Comparison of ENCODE assay signal across 25 cellular contexts in the genomic region with DNA sequence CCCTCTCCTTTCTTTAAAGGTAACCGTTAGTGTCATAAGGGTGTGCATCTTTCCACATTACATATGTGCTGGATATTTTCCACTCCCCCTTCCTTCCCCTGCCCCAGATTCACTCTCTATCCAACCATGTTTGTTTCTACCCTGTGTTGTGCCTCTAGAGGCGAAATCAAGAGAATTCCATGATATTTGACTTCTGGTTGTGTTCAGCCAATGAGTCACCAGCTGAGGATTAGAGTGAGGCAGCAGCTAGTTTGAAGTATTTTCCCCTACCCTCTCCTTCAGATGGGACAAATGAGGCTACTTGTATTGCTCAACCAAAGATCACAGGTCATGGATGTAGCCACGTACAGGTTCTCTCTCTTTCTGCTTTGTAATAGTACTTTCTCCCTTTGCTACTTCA. TPM values are rescaled to one million over a fixed set of nuclear protein-coding genes. Genes with fewer than 3 reads are reported as not detected.
A peak's percentile ranks its signal among the peaks of the same experiment; 100 is the strongest.
DNase-seq lines count a peak whose midpoint lies in the region; ATAC-seq and TF ChIP-seq lines count a peak whose summit lies in the region.
"Had no signal": no experiment of that assay in that cellular context is flagged by ENCODE, and none has a peak within 500 bp of the region (broad histone marks: within the 10 kb centered on the region; RNA-seq: fewer than 3 reads in every experiment).

No MANE protein-coding gene starts in this region.

- BruUV-seq in HCT116 (replicated peaks; lab: Mats Ljungman, UMichigan) = no TSS peak

- H3K9ac ChIP-seq in HCT116 (ENCODE audit: low read length) = no peak overlapping the region
- H3K9ac ChIP-seq: BLaER1, KMS-11 had no signal

- TF ChIP-seq POLR2A in HCT116 (IDR thresholded peaks at IDR 0.05; ENCODE audit: borderline replicate concordance, extremely low read depth, insufficient read depth, insufficient read length) (no peak), testis (IDR thresholded peaks at IDR 0.05) (no peak)

- RAD21 ChIA-PET in HCT116 (lab: Charles Lee; ENCODE audit: low non-redundant PET in 1 of 2, low total read pairs in 2 of 2, uncharacterized antibody in 2 of 2, unreplicated experiment in 2 of 2) = no interaction called here

- H2AFZ ChIP-seq in HCT116 (ENCODE audit: low read depth, low read length, poor library complexity, severe bottlenecking) = peak overlapping the region; percentile 89

- WGBS in testis, 2 donors = 73 to 76% methylated on average over 3 of the region's 3 CpGs

- no peak overlapping the region for H3K4me3 Mint-ChIP-seq in activated T-cell treated with anti-CD3 and anti-CD28 coated beads, Interleukin-2, amount 50 U/mL, for 72 hours
- H3K4me3 Mint-ChIP-seq: CD4-positive, alpha-beta T cell had no signal

- H3K4me3 ChIP-seq in HCT116 (replicated peaks in 1 of 2; ENCODE audit: low read depth in 1 of 2, low read length in 2 of 2) (no peak overlapping the region), testis (no peak overlapping the region)
- H3K4me3 ChIP-seq: BLaER1, GM12878, HAP-1, SK-N-MC had no signal

- peaks cover 1 to 2% of the 10 kb centered on the region in 2 donors for H3K36me3 Mint-ChIP-seq in activated T-cell treated with anti-CD3 and anti-CD28 coated beads, Interleukin-2, amount 50 U/mL, for 72 hours (ENCODE audit: insufficient read depth in 2 of 2)

- H3K27ac Mint-ChIP-seq in activated T-cell treated with anti-CD3 and anti-CD28 coated beads, Interleukin-2, amount 50 U/mL, for 72 hours = no peak overlapping the region
- H3K27ac Mint-ChIP-seq: CD4-positive, alpha-beta T cell had no signal

- H3K9me3 ChIP-seq in HCT116 (ENCODE audit: control insufficient read depth in 1 of 2, insufficient read depth in 1 of 2, low read depth in 1 of 2, low read length in 2 of 2) = no peaks in the 10 kb centered on the region
- H3K9me3 ChIP-seq in testis = no peaks in the 10 kb centered on the region
- H3K9me3 ChIP-seq: HAP-1 had no signal

- H3K4me2 ChIP-seq in HCT116 (ENCODE audit: low read length) = peak overlapping the region; percentile 28; the same call in 1 of the 2 replicates
- H3K4me2 ChIP-seq: BLaER1, KMS-11 had no signal

- H3K27me3 Mint-ChIP-seq in activated T-cell treated with anti-CD3 and anti-CD28 coated beads, Interleukin-2, amount 50 U/mL, for 72 hours (ENCODE audit: low read depth) = peaks cover 17% of the 10 kb centered on the region

- H3K36me3 ChIP-seq in HCT116 (ENCODE audit: control insufficient read depth in 1 of 2, insufficient read depth in 2 of 2, low read length in 2 of 2) = no peaks in the 10 kb centered on the region
- H3K36me3 ChIP-seq in testis (ENCODE audit: low read depth, missing control alignments) = no peaks in the 10 kb centered on the region
- H3K36me3 ChIP-seq: BLaER1, HAP-1 had no signal

- H3K9me2 ChIP-seq in HCT116 (ENCODE audit: insufficient read depth) = no peaks in the 10 kb centered on the region

- TF ChIP-seq RAD21 in HCT116 (IDR thresholded peaks at IDR 0.05; ENCODE audit: low read depth) = no peak

- H3K4me1 ChIP-seq in HCT116 (ENCODE audit: control insufficient read depth in 1 of 2, insufficient read depth in 2 of 2, low read length in 2 of 2) (peaks cover 0 to 13% of the 10 kb centered on the region in 2 experiments; a peak in 2 of 4 replicates), testis (no peaks in the 10 kb centered on the region)
- H3K4me1 ChIP-seq: BLaER1 had no signal

- no peaks in the 10 kb centered on the region for H3K79me2 ChIP-seq in HCT116 (ENCODE audit: insufficient read depth, low read length)

- no peaks in the 10 kb centered on the region for H3K4me1 Mint-ChIP-seq in activated T-cell treated with anti-CD3 and anti-CD28 coated beads, Interleukin-2, amount 50 U/mL, for 72 hours (ENCODE audit: low read depth)

- ATAC-seq in HCT116 (peak; percentile 87), left cardiac atrium (no peak)
- no peak for ATAC-seq in activated T-cell treated with anti-CD3 and anti-CD28 coated beads, Interleukin-2, amount 50 U/mL, for 72 hours (replicated peaks in 1 of 2)
- ATAC-seq: GM12878 had no signal

- intact Hi-C loops in HCT116 (cut with micrococcal nuclease) = no loop called here
- intact Hi-C loops in left cardiac atrium (cut with DNase I) = no loop called here
- intact Hi-C loops in testis (cut with DNase I; ENCODE audit: low total_unique reads) = no loop called here

- DNase-seq in HCT116 (ENCODE audit: low read depth, low spot score) (no peak), RKO (ENCODE audit: low spot score) (peak; percentile 60), glomerular visceral epithelial cell (ENCODE audit: extremely low spot score) (peak; percentile 24), D341Med (ENCODE audit: low spot score) (no peak), left cardiac atrium (no peak), testis (no peak)
- no peak for DNase-seq in activated T-cell treated with anti-CD3 and anti-CD28 coated beads, Interleukin-2, amount 50 U/mL, for 72 hours
- DNase-seq: ACHN; CD4-positive, alpha-beta T cell; COR-L47; DND-41; IMR-90; MV-4-11; NCI-H1105 treated with DMSO at 0.1 percent for 48 hours; NCI-H1694; NCI-H2081 treated with DMSO at 0.1 percent for 48 hours; NCI-H2171 treated with DMSO at 0.1 percent for 48 hours; NCI-H526; SHP77 treated with DMSO at 0.1 percent for 48 hours had no signal

- CTCF ChIA-PET in HCT116 (lab: Charles Lee) = no interaction called here

- TF ChIP-seq CTCF in HCT116 (IDR thresholded peaks at IDR 0.05 in 2 of 3, conservative IDR thresholded peaks at IDR 0.05 in 1 of 3; ENCODE audit: borderline replicate concordance in 1 of 3, insufficient read depth in 1 of 3, low read depth in 2 of 3, low read length in 2 of 3) = 0 out of 6 replicates have a peak, but pooled peaks of 1 of the 3 experiments have one; percentile 17
- TF ChIP-seq CTCF in testis (IDR thresholded peaks at IDR 0.05) = no peak

- H3K27me3 ChIP-seq in HCT116 (ENCODE audit: insufficient read depth, low read length) (no peaks in the 10 kb centered on the region), testis (no peaks in the 10 kb centered on the region)
- H3K27me3 ChIP-seq: BLaER1 had no signal

- H3K9me3 Mint-ChIP-seq in activated T-cell treated with anti-CD3 and anti-CD28 coated beads, Interleukin-2, amount 50 U/mL, for 72 hours = peaks cover 0 to 3% of the 10 kb centered on the region in 2 donors

- H4K20me1 ChIP-seq in HCT116 (ENCODE audit: insufficient read depth) = no peaks in the 10 kb centered on the region
- H4K20me1 ChIP-seq: BLaER1 had no signal

- H3K27ac ChIP-seq in HCT116 (ENCODE audit: low read depth, low read length) = no peak overlapping the region
- H3K27ac ChIP-seq in testis = no peak overlapping the region
- H3K27ac ChIP-seq: BLaER1, KMS-11, RWPE1, SK-N-MC had no signal

- POLR2A ChIA-PET in HCT116 (lab: Charles Lee) = no interaction called here

TF ChIP-seq in HCT116, 20 proteins besides CTCF, POLR2A, EP300 and RAD21:
- TF ChIP-seq CBX3 (IDR thresholded peaks at IDR 0.05; ENCODE audit: low read depth) = 0 out of 2 replicates have a peak, but pooled peaks have one; percentile 15
- 0 out of 2 replicates have a peak, but pooled peaks have one; percentile 12 for TF ChIP-seq JUND (IDR thresholded peaks at IDR 0.05)
- TF ChIP-seq SIN3A (IDR thresholded peaks at IDR 0.05; ENCODE audit: low read depth) = no peak
- TF ChIP-seq EGR1 (IDR thresholded peaks at IDR 0.05; ENCODE audit: low read depth) = no peak
- TF ChIP-seq SRF (IDR thresholded peaks at IDR 0.05; ENCODE audit: low read depth) = no peak

RNA-seq across cellular contexts. Expression of a gene that starts 24.6 kb away (rescaled TPM):
- not detected for total RNA-seq in HCT116 (2021; ENCODE audit: unreplicated experiment)
- not detected in 2 replicates for polyA plus RNA-seq in HCT116 (2012)
- not detected for total RNA-seq in activated T-cell treated with anti-CD3 and anti-CD28 coated beads, Interleukin-2, amount 50 U/mL, for 72 hours
- not detected for total RNA-seq in left cardiac atrium
- 1 to 10 TPM; 3.0 to 4.4 TPM for total RNA-seq in testis
- polyA plus RNA-seq in testis (ENCODE audit: insufficient read depth, low read depth, low replicate concordance) = 0.54 TPM
- total RNA-seq: CD4-positive, alpha-beta T cell; GM12878; IMR-90 had no signal
- polyA plus RNA-seq: GM12878, IMR-90 had no signal

RNA-seq across cellular contexts. Expression of a gene that starts 38.3 kb away (rescaled TPM):
- total RNA-seq in HCT116 (2021; ENCODE audit: unreplicated experiment) = not detected
- not detected in 2 replicates for polyA plus RNA-seq in HCT116 (2012)
- total RNA-seq in activated T-cell treated with anti-CD3 and anti-CD28 coated beads, Interleukin-2, amount 50 U/mL, for 72 hours = not detected
- total RNA-seq in left cardiac atrium = not detected
- 1 to 10 TPM; 1.7 to 2.9 TPM for total RNA-seq in testis
- polyA plus RNA-seq in testis (ENCODE audit: insufficient read depth, low read depth, low replicate concordance) = 0.25 TPM
- total RNA-seq: CD4-positive, alpha-beta T cell; GM12878; IMR-90 had no signal
- polyA plus RNA-seq: GM12878, IMR-90 had no signal

RNA-seq across cellular contexts. Expression of a gene that starts 46.9 kb away (rescaled TPM):
- total RNA-seq in HCT116 (2021; ENCODE audit: unreplicated experiment) (not detected), left cardiac atrium (not detected), testis (1 to 10 TPM; 1.3 to 1.4 TPM)
- not detected in 2 replicates for polyA plus RNA-seq in HCT116 (2012)
- total RNA-seq in activated T-cell treated with anti-CD3 and anti-CD28 coated beads, Interleukin-2, amount 50 U/mL, for 72 hours = not detected
- not detected for polyA plus RNA-seq in testis (ENCODE audit: insufficient read depth, low read depth, low replicate concordance)
- total RNA-seq: CD4-positive, alpha-beta T cell; GM12878; IMR-90 had no signal
- polyA plus RNA-seq: GM12878, IMR-90 had no signal

RNA-seq across cellular contexts. Expression of a gene that starts 59.0 kb away (rescaled TPM):
- total RNA-seq in HCT116 (2021; ENCODE audit: unreplicated experiment) (not detected), left cardiac atrium (not detected), testis (not detected)
- not detected in 2 replicates for polyA plus RNA-seq in HCT116 (2012)
- not detected for total RNA-seq in activated T-cell treated with anti-CD3 and anti-CD28 coated beads, Interleukin-2, amount 50 U/mL, for 72 hours
- not detected for polyA plus RNA-seq in testis (ENCODE audit: insufficient read depth, low read depth, low replicate concordance)
- total RNA-seq: CD4-positive, alpha-beta T cell; GM12878; IMR-90 had no signal
- polyA plus RNA-seq: GM12878, IMR-90 had no signal

Comparison
In these comparisons a context has a peak if more than half of its experiments do, and no peak if none do; other contexts are left out.
1. DNase-seq: peak in RKO (single experiment) and glomerular visceral epithelial cell (single experiment); none in HCT116 (single experiment), activated T-cell treated with anti-CD3 and anti-CD28 coated beads, Interleukin-2, amount 50 U/mL, for 72 hours (0 of 2), D341Med (single experiment), left cardiac atrium (single experiment) and testis (single experiment).